ENCODE assay signal across 31 cellular contexts in the genomic region with DNA sequence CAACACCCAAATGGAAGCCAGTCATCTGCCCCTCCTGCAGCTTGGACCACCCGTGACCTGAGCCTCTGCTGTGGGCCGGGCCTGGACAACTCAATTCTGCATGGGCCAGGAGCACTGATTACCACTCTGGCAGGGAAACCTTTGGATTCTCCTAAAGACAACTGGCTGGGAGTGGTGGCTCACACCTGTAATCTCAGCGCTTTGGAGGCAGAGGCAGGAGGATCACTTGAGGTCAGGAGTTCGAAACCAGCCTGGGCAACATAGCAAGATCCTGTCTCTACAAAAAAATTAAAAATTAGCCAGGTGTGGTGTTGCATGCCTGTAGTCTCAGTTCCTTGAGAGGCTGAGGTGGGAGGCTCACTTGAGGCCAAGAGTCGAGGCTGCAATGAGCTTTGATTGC. TPM values are rescaled to one million over a fixed set of nuclear protein-coding genes. Genes with fewer than 3 reads are reported as not detected.
A peak's percentile ranks its signal among the peaks of the same experiment; 100 is the strongest.
DNase-seq lines count a peak whose midpoint lies in the region; ATAC-seq, FAIRE-seq and TF ChIP-seq lines count a peak whose summit lies in the region.
"Had no signal": no experiment of that assay in that cellular context is flagged by ENCODE, and none has a peak within 500 bp of the region (broad histone marks: within the 10 kb centered on the region; RNA-seq: fewer than 3 reads in every experiment).

No MANE protein-coding gene starts in this region.

- H4K20me1 ChIP-seq in BLaER1 treated with 17β-estradiol and CSF1 and Interleukin-3, amounts not matched to agents 10 nM and 100 nM = peaks cover 74 to 100% (median 97%) of the 10 kb centered on the region in 11 experiments; a peak in 21 of 22 replicates
- H4K20me1 ChIP-seq in K562 (replicated peaks; ENCODE audit: control insufficient read depth, insufficient read depth, low read length) = peaks cover 59% of the 10 kb centered on the region

- in situ Hi-C loops in K562 (cut with MboI) = no loop called here
- in situ Hi-C loops in KBM-7 (cut with MboI; ENCODE audit: low pct_unique_long_range_greater_than_20kb, low sequenced_read_pairs) = no loop called here

- no peak overlapping the region for H3K9ac ChIP-seq in BLaER1 treated with 17β-estradiol and CSF1 and Interleukin-3, amounts not matched to agents 10 nM and 100 nM
- H3K9ac ChIP-seq in K562 (ENCODE audit: insufficient read depth in 1 of 2, low read depth in 2 of 2, low read length in 2 of 2) (no peak overlapping the region), trophoblast cell (ENCODE audit: low read length) (peak overlapping the region; percentile 59)

- TF ChIP-seq CTCF in heart left ventricle (IDR thresholded peaks at IDR 0.05) = no peak
- no peak for TF ChIP-seq CTCF in K562 (IDR thresholded peaks at IDR 0.05 in 2 of 3, conservative IDR thresholded peaks at IDR 0.05 in 1 of 3; ENCODE audit: insufficient read depth in 2 of 3, low read depth in 1 of 3, low read length in 3 of 3)
- TF ChIP-seq CTCF in ovary (IDR thresholded peaks at IDR 0.05) = no peak

- no peak for FAIRE-seq in K562 (lab: Jason Lieb, UNC)
- FAIRE-seq: D721Med, GM18507, H54 had no signal

- H3K18ac ChIP-seq in trophoblast cell (ENCODE audit: low read length) = peak overlapping the region; percentile 19

- BruUV-seq in K562 (replicated peaks; lab: Mats Ljungman, UMichigan) = no TSS peak

- peaks cover 5% of the 10 kb centered on the region for H3K9me1 ChIP-seq in K562 (ENCODE audit: control insufficient read depth, insufficient read depth, low read length)

- no peak overlapping the region for H4K12ac ChIP-seq in trophoblast cell (ENCODE audit: low read depth, low read length)

- H3K4me3 ChIP-seq in heart left ventricle (no peak overlapping the region), K562 (no peak overlapping the region), trophoblast cell (ENCODE audit: low read depth, low read length) (peak overlapping the region; percentile 48), ovary (no peak overlapping the region), SJCRH30 (no peak overlapping the region)
- no peak overlapping the region for H3K4me3 ChIP-seq in BLaER1 treated with 17β-estradiol and CSF1 and Interleukin-3, amounts not matched to agents 10 nM and 100 nM
- H3K4me3 ChIP-seq: MG63 had no signal

- H4K8ac ChIP-seq in trophoblast cell (ENCODE audit: low read depth, low read length) = no peak overlapping the region

- H2AK5ac ChIP-seq in trophoblast cell (ENCODE audit: low read length) = no peak overlapping the region

- POLR2A ChIA-PET in K562 (lab: Yijun Ruan, JAX) = interaction anchor here (0.6 to 1.6 kb wide), 5 partner anchors 9 to 59 kb away, joined by 3 to 8 read pairs (median 4); no protein-coding TSS in a partner anchor

- no peak overlapping the region for H2AFZ ChIP-seq in K562 (ENCODE audit: low read depth, low read length)
- H2AFZ ChIP-seq in trophoblast cell (ENCODE audit: insufficient read depth, low read length, poor library complexity) = no peak overlapping the region

- ATAC-seq in heart left ventricle (no peak), left cardiac atrium (no peak), K562 (no peak)
- ATAC-seq: PC-3, Right ventricle myocardium inferior had no signal

- CTCF ChIA-PET in K562 (lab: Yijun Ruan, JAX; ENCODE audit: low intra/inter-chr PET ratio) = no interaction called here

- H3K79me2 ChIP-seq in K562 (ENCODE audit: control insufficient read depth, insufficient read depth, low read length) = peaks cover 81% of the 10 kb centered on the region
- peaks cover 19% of the 10 kb centered on the region for H3K79me2 ChIP-seq in trophoblast cell (ENCODE audit: control insufficient read depth, insufficient read depth, low read length, poor library complexity)

- intact Hi-C loops in heart left ventricle (cut with DNase I) = no loop called here
- intact Hi-C loops in left cardiac atrium (cut with DNase I) = no loop called here
- intact Hi-C loops in K562 (cut with micrococcal nuclease) = no loop called here
- intact Hi-C loops in ovary (cut with DNase I) = no loop called here

- H3K27ac ChIP-seq in heart left ventricle (peak overlapping the region in 7 of 12 donors; percentile 19 to 94 (median 73)), K562 (ENCODE audit: extremely low read depth, low read depth, low read length) (no peak overlapping the region), trophoblast cell (ENCODE audit: low read depth, low read length) (no peak overlapping the region), ovary (no peak overlapping the region), SJCRH30 (no peak overlapping the region)
- H3K27ac ChIP-seq in BLaER1 treated with 17β-estradiol and CSF1 and Interleukin-3, amounts not matched to agents 10 nM and 100 nM = no peak overlapping the region

- H4K91ac ChIP-seq in trophoblast cell (ENCODE audit: low read depth, low read length) = no peak overlapping the region

- no peak overlapping the region for H3K23ac ChIP-seq in trophoblast cell (ENCODE audit: low read length)

- TF ChIP-seq RAD21 in K562 (CRISPR knock-in tag; conservative IDR thresholded peaks at IDR 0.05 in 1 of 2, IDR thresholded peaks at IDR 0.05 in 1 of 2) = no peak

- no peak overlapping the region for H2BK12ac ChIP-seq in trophoblast cell (ENCODE audit: low read length)

- H3K14ac ChIP-seq in trophoblast cell (ENCODE audit: low read length) = no peak overlapping the region

- no peak overlapping the region for H3K4ac ChIP-seq in trophoblast cell (ENCODE audit: low read depth, low read length)

- WGBS in heart left ventricle, 4 donors = 86 to 97% (median 93%) methylated on average over 5 of the region's 5 CpGs
- 97% methylated on average over 4 of the region's 5 CpGs for WGBS in K562 (ENCODE audit: insufficient coverage, low coverage, missing lambda C conversion rate)
- WGBS in trophoblast cell (ENCODE audit: extremely low coverage, insufficient coverage, insufficient read length) = no CpG with 5 or more reads among the region's 5 CpGs
- 92 to 97% (median 96%) methylated on average over 5 of the region's 5 CpGs for WGBS in ovary, 3 donors

- H2BK120ac ChIP-seq in trophoblast cell (ENCODE audit: insufficient read depth, low read length, poor library complexity) = peak overlapping the region; percentile 5

- peaks cover 0 to 6% (median 0%) of the 10 kb centered on the region in 9 donors for H3K36me3 ChIP-seq in heart left ventricle
- H3K36me3 ChIP-seq in BLaER1 treated with 17β-estradiol and CSF1 and Interleukin-3, amounts not matched to agents 10 nM and 100 nM = peaks cover 6 to 46% (median 11%) of the 10 kb centered on the region in 11 experiments; a peak in 19 of 22 replicates
- peaks cover 15% of the 10 kb centered on the region; the same call in 2 of the 3 replicates for H3K36me3 ChIP-seq in K562 (ENCODE audit: control insufficient read depth, insufficient read depth, low read length)
- H3K36me3 ChIP-seq in trophoblast cell (ENCODE audit: control insufficient read depth in 1 of 2, insufficient read depth in 2 of 2, low read length in 2 of 2) = peaks cover 0 to 3% of the 10 kb centered on the region in 2 experiments
- H3K36me3 ChIP-seq in ovary = no peaks in the 10 kb centered on the region
- no peaks in the 10 kb centered on the region for H3K36me3 ChIP-seq in SJCRH30
- H3K36me3 ChIP-seq: BE2C had no signal

- DNase-seq in heart left ventricle (no peak), left cardiac atrium (no peak), K562 (ENCODE audit: extremely low read depth in 1 of 4, low spot score in 3 of 4) (no peak), trophoblast cell (no peak), ovary (no peak), KBM-7 (no peak), SJCRH30 (no peak)
- DNase-seq: 8988T; ACHN; BE2C; CD4-positive, CD25-positive, alpha-beta regulatory T cell; DMS53; KG1; MG63; NCI-H1105 treated with DMSO at 0.1 percent for 48 hours; NCI-H146; NCI-H1930; NCI-H2107; NCI-H446; NCI-H524 treated with DMSO at 0.1 percent for 48 hours; NCI-H82; NK-92 treated with Interleukin-12 subunit alpha and Interleukin-12 subunit beta, amount 100 ng/mL, for 24 hours; PC-3 had no signal

- no peaks in the 10 kb centered on the region for H3K9me3 ChIP-seq in heart left ventricle
- no peaks in the 10 kb centered on the region for H3K9me3 ChIP-seq in BLaER1 treated with 17β-estradiol and CSF1 and Interleukin-3, amounts not matched to agents 10 nM and 100 nM (replicated peaks in 1 of 11)
- H3K9me3 ChIP-seq in K562 (replicated peaks; ENCODE audit: control insufficient read depth, insufficient read depth, low read depth, low read length) = no peaks in the 10 kb centered on the region
- H3K9me3 ChIP-seq in trophoblast cell (ENCODE audit: insufficient read depth, low read depth, low read length) = peaks cover 1% of the 10 kb centered on the region
- H3K9me3 ChIP-seq in ovary = no peaks in the 10 kb centered on the region
- no peaks in the 10 kb centered on the region for H3K9me3 ChIP-seq in SJCRH30 (replicated peaks)
- H3K9me3 ChIP-seq: BE2C, MG63 had no signal

- H3K79me1 ChIP-seq in trophoblast cell (ENCODE audit: low read length) = peaks cover 4% of the 10 kb centered on the region

- TF ChIP-seq EP300 in K562 (IDR thresholded peaks at IDR 0.05; ENCODE audit: low read length) = no peak
- TF ChIP-seq EP300 in ovary (IDR thresholded peaks at IDR 0.05) = no peak

- H3K4me1 ChIP-seq in heart left ventricle (peaks cover 5 to 93% (median 64%) of the 10 kb centered on the region in 12 donors), K562 (replicated peaks in 1 of 2; ENCODE audit: control insufficient read depth in 2 of 2, insufficient read depth in 2 of 2, low read length in 2 of 2) (peaks cover 17 to 31% of the 10 kb centered on the region in 2 experiments), trophoblast cell (ENCODE audit: control insufficient read depth in 1 of 2, insufficient read depth in 2 of 2, low read length in 2 of 2) (peaks cover 20 to 31% of the 10 kb centered on the region in 2 experiments), ovary (ENCODE audit: insufficient read depth) (peaks cover 13% of the 10 kb centered on the region), SJCRH30 (peaks cover 18% of the 10 kb centered on the region)
- peaks cover 68 to 93% (median 79%) of the 10 kb centered on the region in 10 experiments for H3K4me1 ChIP-seq in BLaER1 treated with 17β-estradiol and CSF1 and Interleukin-3, amounts not matched to agents 10 nM and 100 nM

- no peak overlapping the region for H2BK5ac ChIP-seq in trophoblast cell (ENCODE audit: low read depth, low read length, poor library complexity)

- no peaks in the 10 kb centered on the region for H3K27me3 ChIP-seq in heart left ventricle
- no peaks in the 10 kb centered on the region for H3K27me3 ChIP-seq in BLaER1 treated with 17β-estradiol and CSF1 and Interleukin-3, amounts not matched to agents 10 nM and 100 nM
- no peaks in the 10 kb centered on the region for H3K27me3 ChIP-seq in K562 (ENCODE audit: control insufficient read depth in 2 of 2, insufficient read depth in 2 of 2, low read length in 2 of 2)
- no peaks in the 10 kb centered on the region for H3K27me3 ChIP-seq in trophoblast cell (ENCODE audit: insufficient read depth, low read length)
- H3K27me3 ChIP-seq in ovary = no peaks in the 10 kb centered on the region
- H3K27me3 ChIP-seq in SJCRH30 = no peaks in the 10 kb centered on the region
- H3K27me3 ChIP-seq: BE2C, MG63 had no signal

- H3K4me2 ChIP-seq in BLaER1 treated with 17β-estradiol and CSF1 and Interleukin-3, amounts not matched to agents 10 nM and 100 nM = peak overlapping the region in 7 of 11 experiments; percentile 5 to 48 (median 26); a peak in 6 of 22 replicates
- no peak overlapping the region for H3K4me2 ChIP-seq in K562 (ENCODE audit: insufficient read depth, low read length)
- H3K4me2 ChIP-seq in trophoblast cell (ENCODE audit: low read length) = no peak overlapping the region

- TF ChIP-seq POLR2A in heart left ventricle (IDR thresholded peaks at IDR 0.05) (no peak), K562 (conservative IDR thresholded peaks at IDR 0.05) (no peak), ovary (IDR thresholded peaks at IDR 0.05) (no peak)

RNA-seq across cellular contexts. Expression of gene EPS15L1, which starts 6.5 kb away (rescaled TPM):
- 10 to 100 TPM; 24.5 to 70.1 (median 55.7) TPM for total RNA-seq in heart left ventricle
- 10 to 100 TPM; 50.0 to 56.9 TPM for polyA plus RNA-seq in heart left ventricle
- total RNA-seq in left cardiac atrium = 10 to 100 TPM; 59.9 to 67.4 TPM
- total RNA-seq in K562 (2011; cell fraction: chromatin; rRNA removed; ENCODE audit: low replicate concordance) = 81.9 and 116 TPM in 2 replicates
- total RNA-seq in K562 (2011; cell fraction: nucleolus; rRNA removed) = 54.3 and 56.0 TPM in 2 replicates
- total RNA-seq in K562 (2011; cell fraction: nucleoplasm; rRNA removed) = 55.7 and 62.1 TPM in 2 replicates
- 11.0 and 13.5 TPM in 2 replicates for total RNA-seq in K562 (2014; rRNA removed)
- 12.2 and 12.3 TPM in 2 replicates for total RNA-seq in K562 (2014; rRNA removed; fragmentation: Illumina TruSeq; extraction: Trizol)
- total RNA-seq in K562 (2015; rRNA removed; fragmentation: Illumina TruSeq; extraction: Trizol) = 14.7 and 15.9 TPM in 2 replicates
- total RNA-seq in K562 (2021) = 37.1 and 38.1 TPM in 2 replicates
- polyA plus RNA-seq in K562 (2011; rRNA removed) = 7.4 and 16.2 TPM in 2 replicates
- 9.5 and 11.2 TPM in 2 replicates for polyA plus RNA-seq in K562 (2011; cell fraction: cytosol; rRNA removed)
- polyA plus RNA-seq in K562 (2011; cell fraction: nucleus; rRNA removed) = 18.8 and 20.5 TPM in 2 replicates
- 31.3 and 33.6 TPM in 2 replicates for polyA plus RNA-seq in K562 (2012)
- 25.1 and 28.4 TPM in 2 replicates for polyA plus RNA-seq in K562 (2014; fragmentation: Illumina TruSeq; extraction: Trizol)
- 1 to 10 TPM; 4.7 TPM for polyA plus RNA-seq in K562 (2014; fragmentation: Nextera tagmentation; extraction: Ambion mirVana)
- 15.6 and 18.7 TPM in 2 replicates for polyA plus RNA-seq in K562 (2014; rRNA removed)
- polyA minus RNA-seq in K562 (2011; rRNA and poly(A)+ RNA removed) = 15.2 and 18.3 TPM in 2 replicates
- 13.2 and 27.3 TPM in 2 replicates for polyA minus RNA-seq in K562 (2011; cell fraction: cytosol; rRNA and poly(A)+ RNA removed)
- polyA minus RNA-seq in K562 (2011; cell fraction: nucleus; rRNA and poly(A)+ RNA removed) = 17.1 and 27.9 TPM in 2 replicates
- 18.1 and 19.9 TPM in 2 replicates for polyA plus RNA-seq in trophoblast cell (2013)
- total RNA-seq in ovary = 10 to 100 TPM; 17.8 to 52.3 (median 43.5) TPM
- 10 to 100 TPM; 21.7 to 25.4 TPM for polyA plus RNA-seq in ovary
- 15.6 and 20.1 TPM in 2 replicates for total RNA-seq in SJCRH30 (2014; rRNA removed; shearing (Covaris generic))

RNA-seq across cellular contexts. Expression of gene CALR3, which starts 30.7 kb away (rescaled TPM):
- total RNA-seq in heart left ventricle = not detected
- not detected for polyA plus RNA-seq in heart left ventricle
- not detected for total RNA-seq in left cardiac atrium
- not detected in 2 replicates for total RNA-seq in K562 (2011; cell fraction: chromatin; rRNA removed; ENCODE audit: low replicate concordance)
- total RNA-seq in K562 (2011; cell fraction: nucleolus; rRNA removed) = not detected in 2 replicates
- not detected in 2 replicates for total RNA-seq in K562 (2011; cell fraction: nucleoplasm; rRNA removed)
- total RNA-seq in K562 (2014; rRNA removed) = 0.41 TPM in 1 of 2 replicates, not detected in the other
- total RNA-seq in K562 (2014; rRNA removed; fragmentation: Illumina TruSeq; extraction: Trizol) = 0.18 and 0.19 TPM in 2 replicates
- total RNA-seq in K562 (2015; rRNA removed; fragmentation: Illumina TruSeq; extraction: Trizol) = not detected in 2 replicates
- not detected in 2 replicates for total RNA-seq in K562 (2021)
- polyA plus RNA-seq in K562 (2011; rRNA removed) = 0.15 TPM in 1 of 2 replicates, not detected in the other
- polyA plus RNA-seq in K562 (2011; cell fraction: cytosol; rRNA removed) = not detected in 2 replicates
- not detected in 2 replicates for polyA plus RNA-seq in K562 (2011; cell fraction: nucleus; rRNA removed)
- polyA plus RNA-seq in K562 (2012) = 0.07 TPM in 1 of 2 replicates, not detected in the other
- polyA plus RNA-seq in K562 (2014; fragmentation: Illumina TruSeq; extraction: Trizol) = not detected in 2 replicates
- under 1 TPM; 0.22 to 0.24 TPM for polyA plus RNA-seq in K562 (2014; fragmentation: Nextera tagmentation; extraction: Ambion mirVana)
- polyA plus RNA-seq in K562 (2014; rRNA removed) = not detected in 2 replicates
- 0.24 TPM in 1 of 2 replicates, not detected in the other for polyA minus RNA-seq in K562 (2011; rRNA and poly(A)+ RNA removed)
- not detected in 2 replicates for polyA minus RNA-seq in K562 (2011; cell fraction: cytosol; rRNA and poly(A)+ RNA removed)
- not detected in 2 replicates for polyA minus RNA-seq in K562 (2011; cell fraction: nucleus; rRNA and poly(A)+ RNA removed)
- 0.12 and 0.25 TPM in 2 replicates for polyA plus RNA-seq in trophoblast cell (2013)
- total RNA-seq in ovary = not detected
- polyA plus RNA-seq in ovary = not detected
- total RNA-seq in SJCRH30 (2014; rRNA removed; shearing (Covaris generic)) = not detected in 2 replicates
- total RNA-seq: CD4-positive, CD25-positive, alpha-beta regulatory T cell; Daoy; G401; HT1080; Right ventricle myocardium inferior had no signal
- polyA plus RNA-seq: CD4-positive, CD25-positive, alpha-beta regulatory T cell had no signal

RNA-seq across cellular contexts. Expression of gene C19orf44, which starts 31.0 kb away (rescaled TPM):
- total RNA-seq in heart left ventricle (1 to 10 TPM; 1.6 to 4.8 (median 3.3) TPM), left cardiac atrium (1 to 10 TPM; 2.4 to 3.8 TPM), K562 (2014; rRNA removed) (2.2 and 4.1 TPM in 2 replicates), K562 (2014; rRNA removed; fragmentation: Illumina TruSeq; extraction: Trizol) (3.5 and 4.2 TPM in 2 replicates), K562 (2015; rRNA removed; fragmentation: Illumina TruSeq; extraction: Trizol) (3.5 and 3.8 TPM in 2 replicates), K562 (2021) (4.7 and 6.6 TPM in 2 replicates), ovary (10 to 100 TPM in 4 of 7 donors, 1 to 10 TPM in 3; 7.0 to 12.2 (median 10.5) TPM)
- polyA plus RNA-seq in heart left ventricle (1 to 10 TPM; 1.9 to 4.8 TPM), K562 (2011; rRNA removed) (2.8 TPM in 2 replicates), K562 (2014; fragmentation: Illumina TruSeq; extraction: Trizol) (4.7 and 7.7 TPM in 2 replicates), K562 (2014; fragmentation: Nextera tagmentation; extraction: Ambion mirVana) (under 1 TPM; 0.41 to 0.51 TPM), K562 (2014; rRNA removed) (4.3 and 5.2 TPM in 2 replicates), ovary (1 to 10 TPM; 6.3 to 8.4 TPM)
- total RNA-seq in K562 (2011; cell fraction: chromatin; rRNA removed; ENCODE audit: low replicate concordance) = 21.2 and 28.6 TPM in 2 replicates
- total RNA-seq in K562 (2011; cell fraction: nucleolus; rRNA removed) = 10.8 and 13.3 TPM in 2 replicates
- 10.6 and 15.0 TPM in 2 replicates for total RNA-seq in K562 (2011; cell fraction: nucleoplasm; rRNA removed)
- 1.9 and 3.4 TPM in 2 replicates for polyA plus RNA-seq in K562 (2011; cell fraction: cytosol; rRNA removed)
- 5.4 and 11.4 TPM in 2 replicates for polyA plus RNA-seq in K562 (2011; cell fraction: nucleus; rRNA removed)
- 3.7 and 4.9 TPM in 2 replicates for polyA plus RNA-seq in K562 (2012)
- 1.9 and 2.1 TPM in 2 replicates for polyA minus RNA-seq in K562 (2011; rRNA and poly(A)+ RNA removed)
- 2.7 and 4.2 TPM in 2 replicates for polyA minus RNA-seq in K562 (2011; cell fraction: cytosol; rRNA and poly(A)+ RNA removed)
- 4.4 and 5.7 TPM in 2 replicates for polyA minus RNA-seq in K562 (2011; cell fraction: nucleus; rRNA and poly(A)+ RNA removed)
- 2.6 and 2.7 TPM in 2 replicates for polyA plus RNA-seq in trophoblast cell (2013)
- 4.7 and 5.3 TPM in 2 replicates for total RNA-seq in SJCRH30 (2014; rRNA removed; shearing (Covaris generic))

Comparison
In these comparisons a context has a peak if more than half of its experiments do, and no peak if none do; other contexts are left out.
1. H3K27ac ChIP-seq: peak in heart left ventricle (7 of 12); none in BLaER1 treated with 17β-estradiol and CSF1 and Interleukin-3, amounts not matched to agents 10 nM and 100 nM (0 of 11), K562 (single experiment), trophoblast cell (single experiment), ovary (0 of 2) and SJCRH30 (single experiment).
2. H3K4me2 ChIP-seq: peak in BLaER1 treated with 17β-estradiol and CSF1 and Interleukin-3, amounts not matched to agents 10 nM and 100 nM (7 of 11); none in K562 (single experiment) and trophoblast cell (single experiment).